Comparison of ENCODE assay signal across 15 cellular contexts in genomic region chr5:95879661-95880060, GRCh38.
"Had no signal": no experiment of that assay in that cellular context is flagged by ENCODE, and none has a peak within 500 bp of the region (broad histone marks: within the 10 kb centered on the region; RNA-seq: fewer than 3 reads in every experiment).

No MANE protein-coding gene starts in this region.

- H3K27me3 ChIP-seq: tibial nerve had no signal

- H3K27ac Mint-ChIP-seq: activated B cell treated with CpG ODN at 0.5 μM for 24 hours; activated naive CD8-positive, alpha-beta T cell; T-helper 2 cell treated with Interferon-gamma antibody and Interleukin-4, amounts not matched to agents 5 μg/mL and 100 μg/mL, for 36 hours had no signal

- H3K4me3 ChIP-seq: tibial nerve had no signal

- H3K36me3 ChIP-seq: tibial nerve had no signal

- H3K9me3 ChIP-seq: tibial nerve had no signal

- ATAC-seq: stimulated activated naive CD8-positive, alpha-beta T cell treated with anti-CD3 and anti-CD28 coated beads, Interleukin-15, Interleukin-2, amounts not matched to agents 100 U/mL and 50 U/mL, for 24 hours had no signal

- H3K9me3 Mint-ChIP-seq: activated B cell treated with CpG ODN at 0.5 μM for 24 hours; T-helper 2 cell treated with Interferon-gamma antibody and Interleukin-4, amounts not matched to agents 5 μg/mL and 100 μg/mL, for 36 hours had no signal

- H3K36me3 Mint-ChIP-seq: activated naive CD8-positive, alpha-beta T cell had no signal

- H3K4me3 Mint-ChIP-seq: activated B cell treated with CpG ODN at 0.5 μM for 24 hours; activated naive CD8-positive, alpha-beta T cell; neural crest cell; T-helper 2 cell treated with Interferon-gamma antibody and Interleukin-4, amounts not matched to agents 5 μg/mL and 100 μg/mL, for 36 hours had no signal

- H3K27me3 Mint-ChIP-seq: activated B cell treated with CpG ODN at 0.5 μM for 24 hours; activated naive CD8-positive, alpha-beta T cell had no signal

- DNase-seq: activated B cell treated with CpG ODN at 0.5 μM for 24 hours; activated CD4-positive, alpha-beta T cell treated with anti-CD3 and anti-CD28 coated beads, Interleukin-2, amount 50 U/mL, for 1 hour; activated gamma-delta T cell treated with Interleukin-2 at 50 U/mL for 16 hours; amniotic stem cell; dermis blood vessel endothelial cell; effector memory CD4-positive, alpha-beta T cell; foreskin fibroblast; hippocampal formation; left colon; stimulated activated CD4-positive, alpha-beta T cell treated with anti-CD3 and anti-CD28 coated beads, Interleukin-2, amount 100 ng/mL, for 24 hours; stimulated activated naive CD8-positive, alpha-beta T cell treated with anti-CD3 and anti-CD28 coated beads, Interleukin-15, Interleukin-2, amounts not matched to agents 100 U/mL and 50 U/mL, for 24 hours had no signal

- H3K27ac ChIP-seq: tibial nerve had no signal
